Comparison of ENCODE assay signal across 32 cellular contexts in the genomic region with DNA sequence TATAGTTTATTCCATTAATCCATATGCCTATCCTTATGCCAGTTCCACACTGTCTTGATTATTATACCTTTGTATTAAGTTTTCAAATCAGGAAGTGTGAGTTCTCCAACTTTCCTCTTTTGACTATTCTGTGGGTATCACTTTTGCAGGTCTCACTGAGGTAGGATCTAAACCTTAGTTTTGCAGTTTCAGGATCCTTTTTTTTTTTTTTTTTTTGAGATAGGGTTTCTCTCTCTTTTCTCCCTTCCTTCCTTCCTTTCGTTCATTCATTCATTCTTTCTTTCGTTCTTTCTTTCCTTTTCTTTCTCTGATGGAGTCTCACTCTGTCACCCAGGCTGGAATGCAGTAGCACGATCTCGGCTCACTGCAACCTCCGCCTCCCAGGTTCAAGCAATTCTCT.
"Had no signal": no experiment of that assay in that cellular context is flagged by ENCODE, and none has a peak within 500 bp of the region (broad histone marks: within the 10 kb centered on the region; RNA-seq: fewer than 3 reads in every experiment).

No MANE protein-coding gene starts in this region.

- H3K9me3 Mint-ChIP-seq: activated CD4-positive, alpha-beta T cell treated with anti-CD3 and anti-CD28 coated beads, Interleukin-2, amount 10 ng/mL, durations not matched to agents 24 days and 14 days; activated naive CD4-positive, alpha-beta T cell treated with anti-CD3 and anti-CD28 coated beads, Interleukin-2, amount 50 U/mL, for 24 hours; activated T-helper 17 cell treated with anti-CD3 and anti-CD28 coated beads, Interleukin-2, amount 50 U/mL, for 72 hours; central memory CD8-positive, alpha-beta T cell had no signal

- H3K27ac ChIP-seq: ascending aorta, cardiac muscle cell, WERI-Rb-1 had no signal

- H3K27me3 Mint-ChIP-seq: activated CD4-positive, alpha-beta T cell treated with anti-CD3 and anti-CD28 coated beads, Interleukin-2, amount 10 ng/mL, durations not matched to agents 24 days and 14 days; activated CD8-positive, alpha-beta T cell treated with anti-CD3 and anti-CD28 coated beads for 36 hours; activated naive CD4-positive, alpha-beta T cell treated with anti-CD3 and anti-CD28 coated beads, Interleukin-2, amount 50 U/mL, for 24 hours; activated T-helper 17 cell treated with anti-CD3 and anti-CD28 coated beads, Interleukin-2, amount 50 U/mL, for 72 hours; central memory CD8-positive, alpha-beta T cell had no signal

- H3K4me3 ChIP-seq: ascending aorta, cardiac muscle cell had no signal

- H3K27me3 ChIP-seq: ascending aorta, cardiac muscle cell had no signal

- DNase-seq: activated CD4-positive, alpha-beta T cell treated with anti-CD3 and anti-CD28 coated beads, Interleukin-2, amount 10 ng/mL, durations not matched to agents 24 days and 14 days; activated CD4-positive, alpha-beta T cell treated with anti-CD3 and anti-CD28 coated beads, Interleukin-2, amount 50 U/mL, for 4 hours; activated CD8-positive, alpha-beta T cell treated with anti-CD3 and anti-CD28 coated beads for 36 hours; activated effector memory CD4-positive, alpha-beta T cell treated with anti-CD3 and anti-CD28 coated beads, Interleukin-2, amount 50 U/mL, for 16 hours; activated naive CD4-positive, alpha-beta T cell; activated naive CD8-positive, alpha-beta T cell treated with anti-CD3 and anti-CD28 coated beads, Interleukin-2, amount 10 ng/mL, durations not matched to agents 7 days and 5 days; activated T-cell treated with anti-CD3 and anti-CD28 coated beads, Interleukin-2, amount 50 U/mL, for 1 hour; activated T-cell treated with anti-CD3 and anti-CD28 coated beads, Interleukin-2, amount 50 U/mL, for 72 hours; amygdala; MM.1S; MV-4-11; NCI-H1092; NCI-H1436 treated with DMSO at 0.1 percent for 48 hours; NCI-H1694 treated with DMSO at 0.1 percent for 48 hours; NCI-H2029 treated with DMSO at 0.1 percent for 48 hours; NCI-H2107; NCI-H2171; NCI-H510A; NCI-H526; NCI-H748 treated with DMSO at 0.1 percent for 48 hours; OCI-M1; Right ventricle myocardium superior; SW 1271; T-helper 1 cell; T-helper 2 cell; T-helper 9 cell; WERI-Rb-1 had no signal

- H3K27ac Mint-ChIP-seq: activated CD4-positive, alpha-beta T cell treated with anti-CD3 and anti-CD28 coated beads, Interleukin-2, amount 10 ng/mL, durations not matched to agents 24 days and 14 days; activated CD8-positive, alpha-beta T cell treated with anti-CD3 and anti-CD28 coated beads for 36 hours; activated naive CD4-positive, alpha-beta T cell treated with anti-CD3 and anti-CD28 coated beads, Interleukin-2, amount 50 U/mL, for 24 hours; activated naive CD8-positive, alpha-beta T cell treated with anti-CD3 and anti-CD28 coated beads, Interleukin-2, amount 10 ng/mL, durations not matched to agents 7 days and 5 days; activated T-cell treated with anti-CD3 and anti-CD28 coated beads, Interleukin-2, amount 50 U/mL, for 72 hours; activated T-helper 17 cell treated with anti-CD3 and anti-CD28 coated beads, Interleukin-2, amount 50 U/mL, for 72 hours had no signal

- H3K36me3 Mint-ChIP-seq: activated naive CD4-positive, alpha-beta T cell treated with anti-CD3 and anti-CD28 coated beads, Interleukin-2, amount 50 U/mL, for 24 hours had no signal

- ATAC-seq: activated CD8-positive, alpha-beta T cell treated with anti-CD3 and anti-CD28 coated beads for 36 hours; activated T-cell treated with anti-CD3 and anti-CD28 coated beads, Interleukin-2, amount 50 U/mL, for 72 hours; activated T-helper 17 cell treated with anti-CD3 and anti-CD28 coated beads, Interleukin-2, amount 50 U/mL, for 72 hours had no signal

- H3K9me3 ChIP-seq: ascending aorta had no signal

- H3K36me3 ChIP-seq: ascending aorta, cardiac muscle cell, WERI-Rb-1 had no signal

- H3K4me3 Mint-ChIP-seq: activated CD4-positive, alpha-beta T cell treated with anti-CD3 and anti-CD28 coated beads, Interleukin-2, amount 10 ng/mL, durations not matched to agents 24 days and 14 days; activated CD8-positive, alpha-beta T cell treated with anti-CD3 and anti-CD28 coated beads for 36 hours; activated naive CD4-positive, alpha-beta T cell treated with anti-CD3 and anti-CD28 coated beads, Interleukin-2, amount 50 U/mL, for 24 hours; activated naive CD8-positive, alpha-beta T cell treated with anti-CD3 and anti-CD28 coated beads, Interleukin-2, amount 10 ng/mL, durations not matched to agents 7 days and 5 days; activated T-cell treated with anti-CD3 and anti-CD28 coated beads, Interleukin-2, amount 50 U/mL, for 72 hours; activated T-helper 17 cell treated with anti-CD3 and anti-CD28 coated beads, Interleukin-2, amount 50 U/mL, for 72 hours; central memory CD8-positive, alpha-beta T cell had no signal
